Comparison of ENCODE assay signal across 6 cellular contexts in genomic region chr16:30066882-30067583, GRCh38.
A peak's percentile ranks its signal among the peaks of the same experiment; 100 is the strongest.
DNase-seq lines count a peak whose midpoint lies in the region; ATAC-seq and TF ChIP-seq lines count a peak whose summit lies in the region.

No MANE protein-coding gene starts in this region.

- H3K4me3 Mint-ChIP-seq in central memory CD8-positive, alpha-beta T cell: peak overlapping the region; percentile 96

- peak overlapping the region; percentile 98 for H3K27ac Mint-ChIP-seq in central memory CD8-positive, alpha-beta T cell (ENCODE audit: low read depth)

- H3K4me1 ChIP-seq in HUES48 (ENCODE audit: control insufficient read depth, insufficient read depth, low read length): peaks cover 14% of the 10 kb centered on the region
- H3K4me1 ChIP-seq in neutrophil (ENCODE audit: control insufficient read depth in 1 of 2, insufficient read depth in 1 of 2, low read depth in 1 of 2, low read length in 1 of 2): peaks cover 58 to 69% of the 10 kb centered on the region in 2 experiments

- peak overlapping the region; percentile 95 for H3K4me3 ChIP-seq in HUES48 (ENCODE audit: low read depth, low read length)
- H3K4me3 ChIP-seq in neutrophil (ENCODE audit: low read depth in 1 of 2, low read length in 1 of 2): peak overlapping the region; percentile 96 to 100

- H3K36me3 Mint-ChIP-seq in central memory CD8-positive, alpha-beta T cell (ENCODE audit: insufficient read depth): peaks cover 65% of the 10 kb centered on the region

- no peaks in the 10 kb centered on the region for H3K9me3 Mint-ChIP-seq in central memory CD8-positive, alpha-beta T cell

- H3K36me3 ChIP-seq in HUES48 (ENCODE audit: control insufficient read depth, insufficient read depth, low read length) (peaks cover 53% of the 10 kb centered on the region), neutrophil (peaks cover 51% of the 10 kb centered on the region)

- no peak for TF ChIP-seq CTCF in neutrophil (IDR thresholded peaks at IDR 0.05)

- no peak for DNase-seq in central memory CD8-positive, alpha-beta T cell (ENCODE audit: low spot score in 2 of 2)
- no peak for DNase-seq in stimulated activated CD4-positive, alpha-beta T cell treated with anti-CD3 and anti-CD28 coated beads, Interleukin-1b, Interleukin-23, amount 100 ng/mL, for 48 hours
- DNase-seq in NCI-H226 (no peak), GM19238 (ENCODE audit: insufficient read length, low spot score) (no peak)

- H3K27me3 Mint-ChIP-seq in central memory CD8-positive, alpha-beta T cell: no peaks in the 10 kb centered on the region

- H3K4me1 Mint-ChIP-seq in central memory CD8-positive, alpha-beta T cell: peaks cover 39% of the 10 kb centered on the region

- H3K9me3 ChIP-seq in HUES48 (ENCODE audit: control insufficient read depth, insufficient read depth, low read length): no peaks in the 10 kb centered on the region
- H3K9me3 ChIP-seq in neutrophil: no peaks in the 10 kb centered on the region

- ATAC-seq in central memory CD8-positive, alpha-beta T cell (replicated peaks; ENCODE audit: extremely low read depth, poor library complexity, severe bottlenecking): no peak

- H3K9ac ChIP-seq in HUES48 (ENCODE audit: low read depth, low read length): peak overlapping the region; percentile 90

- H3K27me3 ChIP-seq in HUES48 (ENCODE audit: control insufficient read depth, insufficient read depth, low read length) (no peaks in the 10 kb centered on the region), neutrophil (no peaks in the 10 kb centered on the region)

- H3K27ac ChIP-seq in HUES48 (ENCODE audit: low read depth, low read length) (peak overlapping the region; percentile 97), neutrophil (peak overlapping the region; percentile 99)
